In genomic region chr7:38432080-38432479, GRCh38 we compare ENCODE assay signal across 19 cellular contexts.
DNase-seq lines count a peak whose midpoint lies in the region; ATAC-seq, FAIRE-seq and TF ChIP-seq lines count a peak whose summit lies in the region.
"Had no signal": no experiment of that assay in that cellular context is flagged by ENCODE, and none has a peak within 500 bp of the region (broad histone marks: within the 10 kb centered on the region; RNA-seq: fewer than 3 reads in every experiment).

No MANE protein-coding gene starts in this region.

- TF ChIP-seq EP300 in A549 (IDR thresholded peaks at IDR 0.05), result no peak
- TF ChIP-seq EP300 in H1 (IDR thresholded peaks at IDR 0.05; ENCODE audit: borderline replicate concordance in 1 of 2, low read depth in 2 of 2, low read length in 2 of 2), result no peak

- H2BK12ac ChIP-seq in H1 (ENCODE audit: low read depth, low read length) (no peak overlapping the region), mesenchymal stem cell (ENCODE audit: low read length in 2 of 2) (no peak overlapping the region)

- FAIRE-seq in A549 (lab: Jason Lieb, UNC) (no peak), H1 (lab: Jason Lieb, UNC) (no peak)
- FAIRE-seq: A204.1, D721Med, G401.6, GM12891 had no signal

- no peak overlapping the region for H3K14ac ChIP-seq in IMR-90 (replicated peaks; ENCODE audit: low read depth, low read length)
- no peak overlapping the region for H3K14ac ChIP-seq in H1 (ENCODE audit: insufficient read length)
- H3K14ac ChIP-seq in mesenchymal stem cell (ENCODE audit: low read length in 2 of 2), result no peak overlapping the region

- TF ChIP-seq RAD21 in A549 (conservative IDR thresholded peaks at IDR 0.05 in 1 of 2, IDR thresholded peaks at IDR 0.05 in 1 of 2), result no peak
- no peak for TF ChIP-seq RAD21 in IMR-90 (IDR thresholded peaks at IDR 0.05; ENCODE audit: low read length)
- no peak for TF ChIP-seq RAD21 in H1 (IDR thresholded peaks at IDR 0.05 in 1 of 2, conservative IDR thresholded peaks at IDR 0.05 in 1 of 2; ENCODE audit: low read depth in 2 of 2, low read length in 2 of 2)

- H4K91ac ChIP-seq in IMR-90 (ENCODE audit: insufficient read depth, low read depth, low read length) (no peak overlapping the region), H1 (replicated peaks; ENCODE audit: insufficient read length, low read length) (no peak overlapping the region), mesenchymal stem cell (ENCODE audit: low read length) (no peak overlapping the region)

- intact Hi-C loops in IMR-90 (cut with micrococcal nuclease), result no loop called here
- intact Hi-C loops in upper lobe of right lung (cut with DNase I), result no loop called here

- TF ChIP-seq CTCF in A549 (IDR thresholded peaks at IDR 0.05), result no peak
- no peak for TF ChIP-seq CTCF in IMR-90 (conservative IDR thresholded peaks at IDR 0.05; ENCODE audit: low read depth, low read length)
- no peak for TF ChIP-seq CTCF in H1 (IDR thresholded peaks at IDR 0.05; ENCODE audit: control extremely low read depth in 1 of 3, insufficient read depth in 1 of 3, low read depth in 1 of 3, low read length in 3 of 3)
- no peak for TF ChIP-seq CTCF in upper lobe of right lung (IDR thresholded peaks at IDR 0.05)

- 0% methylated on average over 1 of the region's 1 CpG for WGBS in A549 (ENCODE audit: missing lambda C conversion rate)
- WGBS in IMR-90 (ENCODE audit: extremely low coverage in 2 of 2, insufficient read length in 1 of 2), 2 experiments, result no CpG with 5 or more reads among the region's 1 CpG
- WGBS in H1 (ENCODE audit: extremely low coverage in 1 of 2, insufficient coverage in 1 of 2, insufficient read length in 1 of 2, insufficient replicate concordance in 2 of 2, low coverage in 1 of 2, low lambda C conversion rate in 2 of 2, missing lambda C conversion rate in 1 of 2), 2 experiments, result 91% methylated on average over 1 of the region's 1 CpG; no CpG with 5 or more reads in 1 of the 2 experiments
- WGBS in mesenchymal stem cell, result no CpG with 5 or more reads among the region's 1 CpG

- no peak overlapping the region for H2AK9ac ChIP-seq in IMR-90 (replicated peaks; ENCODE audit: low read depth, low read length, poor library complexity)

- H3K23ac ChIP-seq in IMR-90 (ENCODE audit: low read depth, low read length), result no peak overlapping the region
- no peak overlapping the region for H3K23ac ChIP-seq in H1 (ENCODE audit: insufficient read length)
- no peak overlapping the region for H3K23ac ChIP-seq in mesenchymal stem cell (ENCODE audit: low read length in 2 of 2)

- H3K9ac ChIP-seq in IMR-90 (ENCODE audit: low read depth, low read length) (no peak overlapping the region), H1 (replicated peaks in 1 of 4; ENCODE audit: extremely low read depth in 1 of 4, low read depth in 3 of 4, low read length in 3 of 4) (no peak overlapping the region), mesenchymal stem cell (ENCODE audit: low read length) (no peak overlapping the region)
- H3K9ac ChIP-seq: BLaER1 treated with 17β-estradiol and CSF1 and Interleukin-3, amounts not matched to agents 10 nM and 100 nM had no signal

- no peak overlapping the region for H3K27ac ChIP-seq in A549
- H3K27ac ChIP-seq in IMR-90 (ENCODE audit: insufficient read depth, low read length), result no peak overlapping the region
- H3K27ac ChIP-seq in H1 (ENCODE audit: low read depth, low read length), result no peak overlapping the region
- no peak overlapping the region for H3K27ac ChIP-seq in upper lobe of right lung
- no peak overlapping the region for H3K27ac ChIP-seq in mesenchymal stem cell (ENCODE audit: low read length, poor library complexity, severe bottlenecking)
- H3K27ac ChIP-seq: BLaER1 treated with 17β-estradiol and CSF1 and Interleukin-3, amounts not matched to agents 10 nM and 100 nM; C4-2B had no signal

- no peak overlapping the region for H2BK15ac ChIP-seq in IMR-90 (ENCODE audit: low read depth, low read length)
- H2BK15ac ChIP-seq in H1 (ENCODE audit: low read length), result no peak overlapping the region
- no peak overlapping the region for H2BK15ac ChIP-seq in mesenchymal stem cell (ENCODE audit: low read depth, poor library complexity, severe bottlenecking)

- TF ChIP-seq POLR2A in A549 (IDR thresholded peaks at IDR 0.05; ENCODE audit: low read length) (no peak), IMR-90 (IDR thresholded peaks at IDR 0.05; ENCODE audit: low read depth, low read length) (no peak), H1 (IDR thresholded peaks at IDR 0.05; ENCODE audit: control extremely low read depth in 1 of 2, low read depth in 2 of 2, low read length in 2 of 2) (no peak)

- no peak overlapping the region for H4K8ac ChIP-seq in IMR-90 (ENCODE audit: low read depth in 2 of 2, low read length in 2 of 2)
- no peak overlapping the region for H4K8ac ChIP-seq in H1 (ENCODE audit: extremely low read depth, insufficient read depth, low read length)
- H4K8ac ChIP-seq in mesenchymal stem cell (ENCODE audit: low read length), result no peak overlapping the region

- no peak for ATAC-seq in A549
- ATAC-seq in IMR-90 (ENCODE audit: low read depth), result no peak
- no peak for ATAC-seq in upper lobe of right lung
- ATAC-seq: CD8-positive, alpha-beta T cell had no signal

- dilution Hi-C loops in IMR-90 (cut with HindIII; ENCODE audit: low sequenced_read_pairs, unreplicated experiment), result no loop called here

- H3K36me3 ChIP-seq in IMR-90 (ENCODE audit: control insufficient read depth, insufficient read depth, low read length) (no peaks in the 10 kb centered on the region), H1 (ENCODE audit: control insufficient read depth in 2 of 4, insufficient read depth in 4 of 4, low read length in 3 of 4) (no peaks in the 10 kb centered on the region), upper lobe of right lung (no peaks in the 10 kb centered on the region), mesenchymal stem cell (ENCODE audit: control insufficient read depth in 1 of 2, insufficient read depth in 2 of 2, low read depth in 1 of 2, low read length in 2 of 2) (peaks cover 0 to 32% of the 10 kb centered on the region in 2 experiments)
- H3K36me3 ChIP-seq: BLaER1 treated with 17β-estradiol and CSF1 and Interleukin-3, amounts not matched to agents 10 nM and 100 nM had no signal

- H2BK5ac ChIP-seq in IMR-90 (ENCODE audit: low read depth, low read length, poor library complexity, severe bottlenecking) (no peak overlapping the region), H1 (ENCODE audit: low read depth, low read length) (no peak overlapping the region), mesenchymal stem cell (ENCODE audit: low read depth, low read length, poor library complexity, severe bottlenecking) (no peak overlapping the region)

- no peaks in the 10 kb centered on the region for H3K23me2 ChIP-seq in H1 (ENCODE audit: low read depth, low read length)

- no peak overlapping the region for H2BK20ac ChIP-seq in IMR-90 (ENCODE audit: low read depth, low read length)
- H2BK20ac ChIP-seq in H1 (ENCODE audit: low read length), result no peak overlapping the region

- no peak overlapping the region for H4K5ac ChIP-seq in IMR-90 (ENCODE audit: low read depth, low read length)
- H4K5ac ChIP-seq in H1 (ENCODE audit: insufficient read length, low read depth, low read length), result no peak overlapping the region

- H3K4me3 ChIP-seq in A549 (no peak overlapping the region), IMR-90 (ENCODE audit: insufficient read depth, low read depth, low read length) (no peak overlapping the region), H1 (ENCODE audit: extremely low read depth in 1 of 4, insufficient read depth in 2 of 4, low read depth in 3 of 4, low read length in 4 of 4) (no peak overlapping the region), upper lobe of right lung (no peak overlapping the region), mesenchymal stem cell (ENCODE audit: insufficient read depth in 1 of 2, low read depth in 1 of 2, low read length in 2 of 2) (no peak overlapping the region)
- H3K4me3 ChIP-seq: BLaER1 treated with 17β-estradiol and CSF1 and Interleukin-3, amounts not matched to agents 10 nM and 100 nM had no signal

- CTCF ChIA-PET in A549 (lab: Yijun Ruan, JAX), result interaction anchor here (0.8 kb wide), 1 partner anchor 15 kb away, joined by 3 read pairs; no protein-coding TSS in a partner anchor
- CTCF ChIA-PET in IMR-90 (lab: Yijun Ruan, JAX), result interaction anchor here (1.2 kb wide), 1 partner anchor 20 kb away, joined by 3 read pairs; no protein-coding TSS in a partner anchor
- CTCF ChIA-PET in H1 (lab: Charles Lee; ENCODE audit: partially characterized antibody), result interaction anchor here (0.6 to 8.3 kb wide), 7 partner anchors 10 to 269 kb away, joined by 3 to 48 read pairs (median 3); no protein-coding TSS in a partner anchor

- DNase-seq in A549 (ENCODE audit: low read depth in 1 of 2, low spot score in 1 of 2) (no peak), IMR-90 (no peak), H1 (ENCODE audit: low read depth in 1 of 2, low spot score in 2 of 2) (no peak), upper lobe of right lung (no peak), mesenchymal stem cell (no peak)
- DNase-seq: 8988T; AML-193; Caco-2; Calu3; CD4-positive, alpha-beta T cell; CD8-positive, alpha-beta T cell; DMS79 treated with DMSO at 0.1 percent for 48 hours; GF-D8 had no signal

- H3K79me1 ChIP-seq in IMR-90 (ENCODE audit: low read depth in 1 of 2, low read length in 2 of 2) (no peaks in the 10 kb centered on the region), H1 (ENCODE audit: low read depth, low read length) (no peaks in the 10 kb centered on the region), mesenchymal stem cell (replicated peaks; ENCODE audit: low read length, poor library complexity, severe bottlenecking) (no peaks in the 10 kb centered on the region)

- in situ Hi-C loops in IMR-90 (cut with MboI; ENCODE audit: low sequenced_read_pairs), result no loop called here

- H3K9me3 ChIP-seq in A549 (no peaks in the 10 kb centered on the region), IMR-90 (ENCODE audit: control insufficient read depth, insufficient read depth, low read length) (no peaks in the 10 kb centered on the region), H1 (ENCODE audit: insufficient read depth in 2 of 2, low read depth in 1 of 2, low read length in 1 of 2) (no peaks in the 10 kb centered on the region), upper lobe of right lung (no peaks in the 10 kb centered on the region), mesenchymal stem cell (ENCODE audit: control insufficient read depth, low read length) (no peaks in the 10 kb centered on the region)
- H3K9me3 ChIP-seq: BLaER1 treated with 17β-estradiol and CSF1 and Interleukin-3, amounts not matched to agents 10 nM and 100 nM; Caco-2 had no signal

- H2AFZ ChIP-seq in IMR-90 (replicated peaks; ENCODE audit: low read length, poor library complexity) (no peak overlapping the region), H1 (ENCODE audit: low read length) (no peak overlapping the region), mesenchymal stem cell (ENCODE audit: low read depth, low read length) (no peak overlapping the region)

- no peak overlapping the region for H3K4ac ChIP-seq in IMR-90 (ENCODE audit: low read depth, low read length)
- H3K4ac ChIP-seq in H1 (replicated peaks; ENCODE audit: insufficient read length, low read depth, low read length), result no peak overlapping the region
- no peak overlapping the region for H3K4ac ChIP-seq in mesenchymal stem cell (ENCODE audit: low read depth in 1 of 2, low read length in 2 of 2)

- no peak overlapping the region for H2AK5ac ChIP-seq in IMR-90 (ENCODE audit: low read depth, low read length)
- H2AK5ac ChIP-seq in H1 (ENCODE audit: low read depth, low read length), result no peak overlapping the region
- H2AK5ac ChIP-seq in mesenchymal stem cell (ENCODE audit: low read length, severe bottlenecking), result no peak overlapping the region

- H2BK120ac ChIP-seq in IMR-90 (ENCODE audit: low read depth, low read length) (no peak overlapping the region), H1 (replicated peaks; ENCODE audit: low read depth, low read length) (no peak overlapping the region), mesenchymal stem cell (ENCODE audit: low read depth, low read length) (no peak overlapping the region)

- no TSS peak for BruUV-seq in IMR-90 (replicated peaks; lab: Mats Ljungman, UMichigan)

- H3K27me3 ChIP-seq in IMR-90 (ENCODE audit: control insufficient read depth, insufficient read depth, low read length), result no peaks in the 10 kb centered on the region
- no peaks in the 10 kb centered on the region for H3K27me3 ChIP-seq in H1 (replicated peaks in 1 of 4; ENCODE audit: control insufficient read depth in 3 of 4, extremely low read depth in 1 of 4, insufficient read depth in 3 of 4, low read length in 3 of 4)
- H3K27me3 ChIP-seq in upper lobe of right lung, result no peaks in the 10 kb centered on the region
- no peaks in the 10 kb centered on the region for H3K27me3 ChIP-seq in mesenchymal stem cell (ENCODE audit: control insufficient read depth in 1 of 2, insufficient read depth in 1 of 2, low read length in 2 of 2)
- H3K27me3 ChIP-seq: BLaER1 treated with 17β-estradiol and CSF1 and Interleukin-3, amounts not matched to agents 10 nM and 100 nM had no signal

- H3K18ac ChIP-seq in IMR-90 (ENCODE audit: low read depth, low read length) (no peak overlapping the region), H1 (ENCODE audit: extremely low read depth, low read length) (no peak overlapping the region), mesenchymal stem cell (ENCODE audit: low read depth in 1 of 2, low read length in 2 of 2) (no peak overlapping the region)

- no peaks in the 10 kb centered on the region for H3K4me1 ChIP-seq in A549
- H3K4me1 ChIP-seq in IMR-90 (ENCODE audit: control insufficient read depth, insufficient read depth, low read length), result no peaks in the 10 kb centered on the region
- no peaks in the 10 kb centered on the region for H3K4me1 ChIP-seq in H1 (replicated peaks in 1 of 4; ENCODE audit: control insufficient read depth in 3 of 4, insufficient read depth in 4 of 4, low read length in 3 of 4)
- no peaks in the 10 kb centered on the region for H3K4me1 ChIP-seq in upper lobe of right lung
- H3K4me1 ChIP-seq in mesenchymal stem cell (ENCODE audit: control insufficient read depth, insufficient read depth, low read depth, low read length), result peaks cover 1% of the 10 kb centered on the region
- H3K4me1 ChIP-seq: BLaER1 treated with 17β-estradiol and CSF1 and Interleukin-3, amounts not matched to agents 10 nM and 100 nM; Caco-2 had no signal

- POLR2A ChIA-PET in A549 (lab: Yijun Ruan, JAX) (no interaction called here), IMR-90 (lab: Charles Lee; ENCODE audit: unreplicated experiment) (no interaction called here), H1 (lab: Charles Lee; ENCODE audit: partially characterized antibody) (no interaction called here)

- no peaks in the 10 kb centered on the region for H3K79me2 ChIP-seq in H1 (ENCODE audit: control insufficient read depth in 1 of 2, insufficient read depth in 2 of 2, low read length in 2 of 2)

- H3K4me2 ChIP-seq in A549 (no peak overlapping the region), IMR-90 (ENCODE audit: low read depth, low read length) (no peak overlapping the region), H1 (ENCODE audit: insufficient read depth in 1 of 2, low read depth in 2 of 2, low read length in 2 of 2) (no peak overlapping the region), mesenchymal stem cell (ENCODE audit: low read length, poor library complexity, severe bottlenecking) (no peak overlapping the region)
- H3K4me2 ChIP-seq: BLaER1 treated with 17β-estradiol and CSF1 and Interleukin-3, amounts not matched to agents 10 nM and 100 nM had no signal

- H3K9me1 ChIP-seq in IMR-90 (ENCODE audit: insufficient read depth, low read length), result no peaks in the 10 kb centered on the region

- H3K56ac ChIP-seq in IMR-90 (ENCODE audit: extremely low read depth, insufficient read depth, low read length) (no peak overlapping the region), H1 (replicated peaks; ENCODE audit: insufficient read length, low read depth, low read length) (no peak overlapping the region)

- no peaks in the 10 kb centered on the region for H4K20me1 ChIP-seq in IMR-90 (ENCODE audit: insufficient read depth, low read length)
- no peaks in the 10 kb centered on the region for H4K20me1 ChIP-seq in H1 (replicated peaks in 1 of 2; ENCODE audit: control insufficient read depth in 1 of 2, insufficient read depth in 2 of 2, low read length in 2 of 2)
- H4K20me1 ChIP-seq: BLaER1 treated with 17β-estradiol and CSF1 and Interleukin-3, amounts not matched to agents 10 nM and 100 nM had no signal

Comparison
In these comparisons a context has a peak if more than half of its experiments do, and no peak if none do; other contexts are left out.
1. Of the 18 proteins assayed by ChIP-seq in both H1 and A549: peak only in H1: none; only in A549: none; in both: MAFK; in neither: 17.